In the genomic region with DNA sequence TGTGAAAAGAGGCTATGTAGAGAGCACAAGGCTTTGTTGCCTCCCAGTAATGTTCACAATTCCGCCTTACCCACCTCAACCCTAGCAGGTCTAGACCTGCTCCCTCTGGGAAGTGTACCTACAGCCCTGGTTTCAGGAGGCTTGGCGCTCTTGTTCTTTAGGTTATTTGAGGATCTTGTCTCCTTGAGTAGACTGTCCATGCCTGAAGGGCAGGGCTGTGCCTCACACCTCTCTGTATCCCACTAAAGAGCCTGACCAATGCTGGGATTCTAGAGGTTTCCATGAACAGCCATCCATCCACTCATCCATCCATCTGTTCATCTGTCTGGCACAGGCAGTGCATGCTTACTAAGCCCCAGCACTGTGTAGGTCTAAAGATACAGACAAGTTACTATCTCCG, we compare ENCODE assay signal across 1 cellular context.
TF ChIP-seq lines count a peak whose summit lies in the region.

No MANE protein-coding gene starts in this region.

TF ChIP-seq in IMR-90, 13 proteins besides CTCF, POLR2A, EP300 and RAD21:
- TF ChIP-seq CHD1 (IDR thresholded peaks at IDR 0.05; ENCODE audit: low read depth, low read length), result no peak
- no peak for TF ChIP-seq NFE2L2 (IDR thresholded peaks at IDR 0.05; ENCODE audit: low read depth, low read length)
- TF ChIP-seq FOS (IDR thresholded peaks at IDR 0.05; ENCODE audit: low read depth, low read length), result no peak
